In the genomic region with DNA sequence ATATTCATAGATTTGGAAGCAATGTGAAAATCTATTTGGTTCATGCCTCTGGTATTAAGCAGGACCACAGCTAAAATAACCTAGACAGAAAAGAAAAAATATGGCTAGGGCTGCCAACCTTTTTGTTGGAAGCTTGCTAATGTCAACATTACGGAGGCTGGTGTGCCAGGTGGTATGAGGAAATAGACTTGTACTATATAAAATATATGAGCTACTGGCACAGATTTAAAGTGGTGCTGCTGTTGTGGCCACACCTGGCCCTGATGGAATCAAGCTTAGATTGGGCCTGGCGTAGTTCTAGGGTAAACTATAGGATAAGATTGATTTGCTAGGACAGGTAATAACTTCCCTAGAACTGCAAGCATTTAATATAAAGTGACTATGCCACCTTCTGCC, we compare ENCODE assay signal across 17 cellular contexts. TPM values are rescaled to one million over a fixed set of nuclear protein-coding genes. Genes with fewer than 3 reads are reported as not detected.
DNase-seq lines count a peak whose midpoint lies in the region; ATAC-seq and TF ChIP-seq lines count a peak whose summit lies in the region.
"Had no signal": no experiment of that assay in that cellular context is flagged by ENCODE, and none has a peak within 500 bp of the region (broad histone marks: within the 10 kb centered on the region; RNA-seq: fewer than 3 reads in every experiment).

No MANE protein-coding gene starts in this region.

- no peak for ATAC-seq in PC-3
- peak; percentile 100 for ATAC-seq in left colon
- no peak for ATAC-seq in HG02610 (IDR thresholded peaks at IDR 0.05; ENCODE audit: unreplicated experiment)
- ATAC-seq: A549; activated naive CD8-positive, alpha-beta T cell treated with anti-CD3 and anti-CD28 coated beads, Interleukin-2, amount 50 U/mL, for 24 hours had no signal

- H3K36me3 Mint-ChIP-seq in activated CD4-positive, alpha-beta T cell treated with anti-CD3 and anti-CD28 coated beads, Interleukin-2, amount 10 ng/mL, durations not matched to agents 24 days and 14 days (ENCODE audit: low read depth), result peaks cover 6% of the 10 kb centered on the region

- no peak overlapping the region for H3K4me3 Mint-ChIP-seq in activated CD4-positive, alpha-beta T cell treated with anti-CD3 and anti-CD28 coated beads, Interleukin-2, amount 10 ng/mL, durations not matched to agents 24 days and 14 days
- H3K4me3 Mint-ChIP-seq: activated CD4-positive, alpha-beta memory T cell treated with anti-CD3 and anti-CD28 coated beads, Interleukin-2, amount 10 ng/mL, durations not matched to agents 7 days and 5 days; activated naive CD8-positive, alpha-beta T cell treated with anti-CD3 and anti-CD28 coated beads, Interleukin-2, amount 50 U/mL, for 24 hours; CD14-positive monocyte had no signal

- H3K4me1 Mint-ChIP-seq in activated CD4-positive, alpha-beta T cell treated with anti-CD3 and anti-CD28 coated beads, Interleukin-2, amount 10 ng/mL, durations not matched to agents 24 days and 14 days, result peaks cover 5% of the 10 kb centered on the region
- H3K4me1 Mint-ChIP-seq: activated CD4-positive, alpha-beta memory T cell treated with anti-CD3 and anti-CD28 coated beads, Interleukin-2, amount 10 ng/mL, durations not matched to agents 7 days and 5 days had no signal

- no peak for TF ChIP-seq POLR2A in transverse colon (IDR thresholded peaks at IDR 0.05)

- CTCF ChIA-PET in PC-3 (lab: Charles Lee), result no interaction called here

- DNase-seq in activated CD4-positive, alpha-beta T cell treated with anti-CD3 and anti-CD28 coated beads, Interleukin-2, amount 10 ng/mL, durations not matched to agents 24 days and 14 days, result peak; percentile 25
- DNase-seq in activated CD4-positive, alpha-beta T cell treated with anti-CD3 and anti-CD28 coated beads for 4 hours, result no peak
- peak; percentile 6 for DNase-seq in PC-3
- DNase-seq in left colon, result peak; percentile 30 to 60
- peak; percentile 58 for DNase-seq in transverse colon
- DNase-seq in dorsolateral prefrontal cortex, result no peak
- no peak for DNase-seq in C1 segment of cervical spinal cord (lab: John Stamatoyannopoulos, UW)
- DNase-seq: activated CD4-positive, alpha-beta memory T cell treated with anti-CD3 and anti-CD28 coated beads, Interleukin-2, amount 10 ng/mL, durations not matched to agents 7 days and 5 days; activated naive CD8-positive, alpha-beta T cell treated with anti-CD3 and anti-CD28 coated beads, Interleukin-2, amount 50 U/mL, for 24 hours; activated T-cell treated with anti-CD3 and anti-CD28 coated beads, Interleukin-2, amount 50 U/mL, for 48 hours; NCI-H187 treated with DMSO at 0.1 percent for 48 hours; NCI-H526; upper lobe of left lung had no signal

- H3K27ac ChIP-seq in PC-3 (ENCODE audit: low read length), result no peak overlapping the region
- H3K27ac ChIP-seq in transverse colon, result no peak overlapping the region
- no peak overlapping the region for H3K27ac ChIP-seq in dorsolateral prefrontal cortex
- H3K27ac ChIP-seq: A549, cardiac muscle cell, upper lobe of left lung had no signal

- no peak overlapping the region for H3K27ac Mint-ChIP-seq in activated CD4-positive, alpha-beta T cell treated with anti-CD3 and anti-CD28 coated beads, Interleukin-2, amount 10 ng/mL, durations not matched to agents 24 days and 14 days
- H3K27ac Mint-ChIP-seq: activated CD4-positive, alpha-beta memory T cell treated with anti-CD3 and anti-CD28 coated beads, Interleukin-2, amount 10 ng/mL, durations not matched to agents 7 days and 5 days; activated naive CD8-positive, alpha-beta T cell treated with anti-CD3 and anti-CD28 coated beads, Interleukin-2, amount 50 U/mL, for 24 hours; CD14-positive monocyte had no signal

- no peak overlapping the region for H3K4me2 ChIP-seq in PC-3 (ENCODE audit: low read length)
- H3K4me2 ChIP-seq: A549 had no signal

- WGBS in transverse colon (ENCODE audit: low coverage in 1 of 2), 2 donors, result 57 to 73% methylated on average over 2 of the region's 2 CpGs

- H3K4me1 ChIP-seq in PC-3 (ENCODE audit: insufficient read depth, low read length), result no peaks in the 10 kb centered on the region
- H3K4me1 ChIP-seq in transverse colon, result peaks cover 0 to 12% (median 0%) of the 10 kb centered on the region in 4 donors
- H3K4me1 ChIP-seq: A549 had no signal

- H3K9me3 Mint-ChIP-seq in activated CD4-positive, alpha-beta T cell treated with anti-CD3 and anti-CD28 coated beads, Interleukin-2, amount 10 ng/mL, durations not matched to agents 24 days and 14 days, result peaks cover 10% of the 10 kb centered on the region
- H3K9me3 Mint-ChIP-seq: activated naive CD8-positive, alpha-beta T cell treated with anti-CD3 and anti-CD28 coated beads, Interleukin-2, amount 50 U/mL, for 24 hours had no signal

- no peak overlapping the region for H2AFZ ChIP-seq in PC-3 (ENCODE audit: low read length)

- peaks cover 1% of the 10 kb centered on the region for H3K27me3 Mint-ChIP-seq in activated CD4-positive, alpha-beta T cell treated with anti-CD3 and anti-CD28 coated beads, Interleukin-2, amount 10 ng/mL, durations not matched to agents 24 days and 14 days
- H3K27me3 Mint-ChIP-seq: activated CD4-positive, alpha-beta memory T cell treated with anti-CD3 and anti-CD28 coated beads, Interleukin-2, amount 10 ng/mL, durations not matched to agents 7 days and 5 days; activated naive CD8-positive, alpha-beta T cell treated with anti-CD3 and anti-CD28 coated beads, Interleukin-2, amount 50 U/mL, for 24 hours had no signal

- no peaks in the 10 kb centered on the region for H3K9me2 ChIP-seq in PC-3 (replicated peaks; ENCODE audit: low read length)

- POLR2A ChIA-PET in PC-3 (lab: Charles Lee; ENCODE audit: unreplicated experiment), result interaction anchor here (0.7 kb wide), 1 partner anchor 337 kb away, joined by 3 read pairs; no protein-coding TSS in a partner anchor

- H3K9ac ChIP-seq in PC-3 (ENCODE audit: low read length), result no peak overlapping the region

- no peak for TF ChIP-seq CTCF in PC-3 (conservative IDR thresholded peaks at IDR 0.05; ENCODE audit: low read depth, low read length)
- no peak for TF ChIP-seq CTCF in transverse colon (IDR thresholded peaks at IDR 0.05)
- no peak for TF ChIP-seq CTCF in dorsolateral prefrontal cortex (IDR thresholded peaks at IDR 0.05 in 54 of 56, conservative IDR thresholded peaks at IDR 0.05 in 2 of 56; ENCODE audit: low read depth in 1 of 56, partially characterized antibody in 56 of 56)

- H3K27me3 ChIP-seq in PC-3 (ENCODE audit: low read length) (no peaks in the 10 kb centered on the region), transverse colon (peaks cover 27% of the 10 kb centered on the region), dorsolateral prefrontal cortex (no peaks in the 10 kb centered on the region)
- H3K27me3 ChIP-seq: cardiac muscle cell, upper lobe of left lung had no signal

- H3K79me2 ChIP-seq in PC-3 (ENCODE audit: low read length), result no peaks in the 10 kb centered on the region

- TF ChIP-seq EP300 in transverse colon (IDR thresholded peaks at IDR 0.05; ENCODE audit: low read depth), result no peak

- no peak overlapping the region for H3K4me3 ChIP-seq in PC-3 (ENCODE audit: low read length)
- H3K4me3 ChIP-seq in transverse colon, result no peak overlapping the region
- no peak overlapping the region for H3K4me3 ChIP-seq in dorsolateral prefrontal cortex
- H3K4me3 ChIP-seq: A549, cardiac muscle cell, upper lobe of left lung had no signal

- H3K36me3 ChIP-seq in PC-3 (ENCODE audit: low read depth, low read length) (no peaks in the 10 kb centered on the region), transverse colon (no peaks in the 10 kb centered on the region)
- H3K36me3 ChIP-seq: cardiac muscle cell, upper lobe of left lung had no signal

- H3K9me3 ChIP-seq in PC-3 (ENCODE audit: low read length) (no peaks in the 10 kb centered on the region), transverse colon (no peaks in the 10 kb centered on the region)
- H3K9me3 ChIP-seq: A549, upper lobe of left lung had no signal

- H4K20me1 ChIP-seq in PC-3 (ENCODE audit: low read length), result no peaks in the 10 kb centered on the region

- H3F3A ChIP-seq in PC-3 (ENCODE audit: low read length, unreplicated experiment), result no peaks in the 10 kb centered on the region

- in situ Hi-C loops in transverse colon (cut with MboI; ENCODE audit: low pct_ligation_motif_present in 1 of 4, low pct_unique_long_range_greater_than_20kb in 1 of 4, low sequenced_read_pairs in 3 of 4), result no loop called here

- no TSS peak for BruUV-seq in PC-3 (replicated peaks; lab: Mats Ljungman, UMichigan)

- intact Hi-C loops in activated CD4-positive, alpha-beta T cell treated with anti-CD3 and anti-CD28 coated beads, Interleukin-2, amount 10 ng/mL, durations not matched to agents 24 days and 14 days (cut with micrococcal nuclease), result no loop called here
- intact Hi-C loops in PC-3 (cut with micrococcal nuclease) (no loop called here), left colon (cut with DNase I, micrococcal nuclease) (no loop called here), transverse colon (cut with DNase I; ENCODE audit: low total_unique reads) (no loop called here), dorsolateral prefrontal cortex (cut with DNase I) (loop anchor here in 1 of 2 donors (5.0 kb wide), 1 partner anchor 71 kb away; no protein-coding TSS in a partner anchor)

RNA-seq across cellular contexts. Expression of a gene that starts 10.6 kb away (rescaled TPM):
- 20.9 and 22.5 TPM in 2 replicates for total RNA-seq in activated CD4-positive, alpha-beta T cell treated with anti-CD3 and anti-CD28 coated beads, Interleukin-2, amount 10 ng/mL, durations not matched to agents 24 days and 14 days
- 0.07 and 0.69 TPM in 2 replicates for total RNA-seq in PC-3 (2014; rRNA removed)
- total RNA-seq in left colon, result 10 to 100 TPM in 1 of 2 donors, 1 to 10 TPM in 1; 7.1 to 13.6 TPM
- 10 to 100 TPM in 1 of 4 donors, 1 to 10 TPM in 3; 3.6 to 26.0 (median 6.1) TPM for total RNA-seq in transverse colon
- total RNA-seq in dorsolateral prefrontal cortex, result 10 to 100 TPM; 27.2 to 67.7 (median 51.2) TPM

Comparison
In these comparisons a context has a peak if more than half of its experiments do, and no peak if none do; other contexts are left out.
1. DNase-seq: peak in activated CD4-positive, alpha-beta T cell treated with anti-CD3 and anti-CD28 coated beads, Interleukin-2, amount 10 ng/mL, durations not matched to agents 24 days and 14 days (single experiment), PC-3 (single experiment), left colon (2 of 2) and transverse colon (single experiment); none in activated CD4-positive, alpha-beta T cell treated with anti-CD3 and anti-CD28 coated beads for 4 hours (0 of 2), dorsolateral prefrontal cortex (0 of 10) and C1 segment of cervical spinal cord (0 of 14).